Comparison of ENCODE assay signal across 33 cellular contexts in the genomic region with DNA sequence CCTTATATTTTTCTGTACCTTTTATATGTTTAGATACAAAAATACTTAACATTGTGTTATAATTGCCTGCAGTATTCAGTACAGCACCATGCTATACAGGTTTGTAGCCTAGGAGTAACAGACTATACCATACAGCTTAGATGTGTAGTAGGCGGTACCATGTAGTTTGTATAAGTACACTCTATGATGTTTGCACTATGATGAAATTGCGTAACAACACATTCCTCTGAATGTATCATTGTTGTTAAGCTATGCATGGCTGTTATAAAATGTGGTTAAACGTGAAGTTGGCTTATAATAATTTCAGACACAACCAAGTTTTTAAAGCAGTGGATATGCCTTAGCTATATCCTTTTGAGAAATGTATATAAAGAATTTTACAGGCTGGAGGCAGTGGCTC.
DNase-seq lines count a peak whose midpoint lies in the region; ATAC-seq and TF ChIP-seq lines count a peak whose summit lies in the region.
"Had no signal": no experiment of that assay in that cellular context is flagged by ENCODE, and none has a peak within 500 bp of the region (broad histone marks: within the 10 kb centered on the region; RNA-seq: fewer than 3 reads in every experiment).

No MANE protein-coding gene starts in this region.

- ATAC-seq in left lung (peak; percentile 52), GM18909 (IDR thresholded peaks at IDR 0.05; ENCODE audit: poor library complexity, unreplicated experiment) (no peak)
- ATAC-seq: activated CD8-positive, alpha-beta memory T cell treated with anti-CD3 and anti-CD28 coated beads, Interleukin-2, amount 10 ng/mL, durations not matched to agents 7 days and 5 days; left lobe of liver; natural killer cell; SK-N-SH treated with all-trans-retinoic acid at 6 μM for 48 hours; stimulated activated naive B cell treated with anti-CD40 and anti-IgM and Interleukin-4, amounts not matched to agents 10 μg/mL and 1 μg/mL and 100 μg/mL, for 72 hours had no signal

- H3K27ac ChIP-seq in left lung: no peak overlapping the region
- H3K27ac ChIP-seq: BLaER1 treated with 17β-estradiol and CSF1 and Interleukin-3, amounts not matched to agents 10 nM and 100 nM; right atrium auricular region; vagina; WERI-Rb-1 had no signal

- H3K27me3 ChIP-seq in left lung: no peaks in the 10 kb centered on the region
- H3K27me3 ChIP-seq: BLaER1 treated with 17β-estradiol and CSF1 and Interleukin-3, amounts not matched to agents 10 nM and 100 nM; right atrium auricular region; vagina had no signal

- no peak overlapping the region for H3K27ac Mint-ChIP-seq in glutamatergic neuron (ENCODE audit: unreplicated experiment)
- no peak overlapping the region for H3K27ac Mint-ChIP-seq in type B pancreatic cell
- H3K27ac Mint-ChIP-seq: activated CD8-positive, alpha-beta memory T cell treated with anti-CD3 and anti-CD28 coated beads, Interleukin-2, amount 10 ng/mL, durations not matched to agents 7 days and 5 days; activated naive CD4-positive, alpha-beta T cell treated with anti-CD3 and anti-CD28 coated beads for 36 hours; natural killer cell; stimulated activated naive B cell treated with anti-CD40 and anti-IgM and Interleukin-4, amounts not matched to agents 10 μg/mL and 1 μg/mL and 100 μg/mL, for 72 hours; T-helper 2 cell treated with Interferon-gamma antibody and Interleukin-4, amounts not matched to agents 5 μg/mL and 100 μg/mL, for 36 hours had no signal

- H3K4me3 ChIP-seq in epithelial cell of esophagus (ENCODE audit: low read length) (no peak overlapping the region), left lung (no peak overlapping the region)
- H3K4me3 ChIP-seq: BLaER1 treated with 17β-estradiol and CSF1 and Interleukin-3, amounts not matched to agents 10 nM and 100 nM; right atrium auricular region; vagina had no signal

- H3K27me3 Mint-ChIP-seq in glutamatergic neuron (ENCODE audit: unreplicated experiment) (no peaks in the 10 kb centered on the region), type B pancreatic cell (no peaks in the 10 kb centered on the region)
- H3K27me3 Mint-ChIP-seq: activated CD8-positive, alpha-beta memory T cell treated with anti-CD3 and anti-CD28 coated beads, Interleukin-2, amount 10 ng/mL, durations not matched to agents 7 days and 5 days; stimulated activated naive B cell treated with anti-CD40 and anti-IgM and Interleukin-4, amounts not matched to agents 10 μg/mL and 1 μg/mL and 100 μg/mL, for 72 hours had no signal

- H3K9me3 Mint-ChIP-seq in glutamatergic neuron (ENCODE audit: unreplicated experiment) (no peaks in the 10 kb centered on the region), type B pancreatic cell (no peaks in the 10 kb centered on the region)
- H3K9me3 Mint-ChIP-seq: activated naive CD4-positive, alpha-beta T cell treated with anti-CD3 and anti-CD28 coated beads for 36 hours; natural killer cell; stimulated activated naive B cell treated with anti-CD40 and anti-IgM and Interleukin-4, amounts not matched to agents 10 μg/mL and 1 μg/mL and 100 μg/mL, for 72 hours had no signal

- H3K36me3 ChIP-seq in left lung: peaks cover 0 to 7% of the 10 kb centered on the region in 2 donors
- H3K36me3 ChIP-seq: right atrium auricular region, WERI-Rb-1 had no signal

- no peaks in the 10 kb centered on the region for H3K4me1 ChIP-seq in left lung
- H3K4me1 ChIP-seq: BLaER1 treated with 17β-estradiol and CSF1 and Interleukin-3, amounts not matched to agents 10 nM and 100 nM; vagina had no signal

- intact Hi-C loops in left lung (cut with DNase I): no loop called here

- DNase-seq in ELR (ENCODE audit: low read depth): peak; percentile 62
- peak; percentile 8 for DNase-seq in LHCN-M2 (ENCODE audit: low read depth)
- DNase-seq in epithelial cell of esophagus (ENCODE audit: low read depth): peak; percentile 89
- DNase-seq in left lung: no peak
- DNase-seq in glutamatergic neuron: no peak
- DNase-seq in type B pancreatic cell (ENCODE audit: extremely low spot score, unreplicated experiment): no peak
- DNase-seq in activated CD8-positive, alpha-beta memory T cell treated with anti-CD3 and anti-CD28 coated beads, Interleukin-2, amount 50 U/mL, for 48 hours: no peak
- DNase-seq: ACHN; activated CD4-positive, alpha-beta T cell treated with anti-CD3 and anti-CD28 coated beads, Interleukin-2, amount 50 U/mL, for 1 hour; activated CD8-positive, alpha-beta memory T cell treated with anti-CD3 and anti-CD28 coated beads, Interleukin-2, amount 10 ng/mL, durations not matched to agents 7 days and 5 days; activated naive CD4-positive, alpha-beta T cell treated with anti-CD3 and anti-CD28 coated beads for 36 hours; amygdala; cortex of kidney; DND-41; foreskin melanocyte; midbrain; natural killer cell; NCI-H1048; NCI-H187; NCI-H2227 treated with DMSO at 0.1 percent for 48 hours; NCI-H774; RPMI8226; stimulated activated CD4-positive, alpha-beta T cell treated with anti-CD3 and anti-CD28 coated beads, Interleukin-12 subunit alpha, Interleukin-12 subunit beta, amount 100 ng/mL, for 4 hours; stimulated activated CD4-positive, alpha-beta T cell treated with anti-CD3 and anti-CD28 coated beads, Interleukin-4, amount 100 ng/mL, for 24 hours; stimulated activated naive B cell treated with anti-CD40 and anti-IgM and Interleukin-4, amounts not matched to agents 10 μg/mL and 1 μg/mL and 100 μg/mL, for 72 hours; WERI-Rb-1 had no signal

- H3K4me1 Mint-ChIP-seq in glutamatergic neuron (ENCODE audit: low read depth, unreplicated experiment) (no peaks in the 10 kb centered on the region), type B pancreatic cell (ENCODE audit: unreplicated experiment) (no peaks in the 10 kb centered on the region)
- H3K4me1 Mint-ChIP-seq: activated CD8-positive, alpha-beta memory T cell treated with anti-CD3 and anti-CD28 coated beads, Interleukin-2, amount 10 ng/mL, durations not matched to agents 7 days and 5 days; natural killer cell; stimulated activated naive B cell treated with anti-CD40 and anti-IgM and Interleukin-4, amounts not matched to agents 10 μg/mL and 1 μg/mL and 100 μg/mL, for 72 hours had no signal

- no peaks in the 10 kb centered on the region for H3K36me3 Mint-ChIP-seq in glutamatergic neuron (ENCODE audit: unreplicated experiment)
- H3K36me3 Mint-ChIP-seq in type B pancreatic cell: no peaks in the 10 kb centered on the region

- TF ChIP-seq CTCF in epithelial cell of esophagus (IDR thresholded peaks at IDR 0.05; ENCODE audit: insufficient read depth, low read depth, low read length, missing control alignments) (no peak), left lung (IDR thresholded peaks at IDR 0.05) (no peak), glutamatergic neuron (IDR thresholded peaks at IDR 0.05; ENCODE audit: partially characterized antibody, unreplicated experiment) (no peak), type B pancreatic cell (conservative IDR thresholded peaks at IDR 0.05) (no peak)

- no peak overlapping the region for H3K4me3 Mint-ChIP-seq in glutamatergic neuron (ENCODE audit: unreplicated experiment)
- H3K4me3 Mint-ChIP-seq in type B pancreatic cell: no peak overlapping the region
- H3K4me3 Mint-ChIP-seq: activated CD8-positive, alpha-beta memory T cell treated with anti-CD3 and anti-CD28 coated beads, Interleukin-2, amount 10 ng/mL, durations not matched to agents 7 days and 5 days; activated naive CD4-positive, alpha-beta T cell treated with anti-CD3 and anti-CD28 coated beads for 36 hours; natural killer cell; stimulated activated naive B cell treated with anti-CD40 and anti-IgM and Interleukin-4, amounts not matched to agents 10 μg/mL and 1 μg/mL and 100 μg/mL, for 72 hours; T-helper 2 cell treated with Interferon-gamma antibody and Interleukin-4, amounts not matched to agents 5 μg/mL and 100 μg/mL, for 36 hours had no signal

- H3K9me3 ChIP-seq in left lung: no peaks in the 10 kb centered on the region
- H3K9me3 ChIP-seq: BLaER1 treated with 17β-estradiol and CSF1 and Interleukin-3, amounts not matched to agents 10 nM and 100 nM; right atrium auricular region; vagina had no signal

Comparison
In these comparisons a context has a peak if more than half of its experiments do, and no peak if none do; other contexts are left out.
1. DNase-seq: peak in ELR (single experiment), LHCN-M2 (single experiment) and epithelial cell of esophagus (single experiment); none in left lung (0 of 2), glutamatergic neuron (single experiment), type B pancreatic cell (single experiment) and activated CD8-positive, alpha-beta memory T cell treated with anti-CD3 and anti-CD28 coated beads, Interleukin-2, amount 50 U/mL, for 48 hours (single experiment).